Comparison of ENCODE assay signal across 19 cellular contexts in genomic region chr1:178694923-178695525, GRCh38.
"Had no signal": no experiment of that assay in that cellular context is flagged by ENCODE, and none has a peak within 500 bp of the region (broad histone marks: within the 10 kb centered on the region; RNA-seq: fewer than 3 reads in every experiment).

No MANE protein-coding gene starts in this region.

- H3K27ac ChIP-seq: heart left ventricle, pancreas, testis, tibial nerve had no signal

- H3K4me3 Mint-ChIP-seq: natural killer cell; neural crest cell; stimulated activated effector memory CD8-positive, alpha-beta T cell treated with anti-CD3 and anti-CD28 coated beads, Interleukin-12 subunit alpha, Interleukin-12 subunit beta, amount 100 ng/mL, for 72 hours; stimulated activated naive CD8-positive, alpha-beta T cell treated with anti-CD3 and anti-CD28 coated beads, Interleukin-15, Interleukin-2, amounts not matched to agents 100 ng/mL and 50 ng/mL, for 24 hours had no signal

- H3K27ac Mint-ChIP-seq: natural killer cell; progenitor cell of endocrine pancreas; stimulated activated effector memory CD8-positive, alpha-beta T cell treated with anti-CD3 and anti-CD28 coated beads, Interleukin-12 subunit alpha, Interleukin-12 subunit beta, amount 100 ng/mL, for 72 hours; stimulated activated naive CD8-positive, alpha-beta T cell treated with anti-CD3 and anti-CD28 coated beads, Interleukin-15, Interleukin-2, amounts not matched to agents 100 ng/mL and 50 ng/mL, for 24 hours had no signal

- H3K36me3 Mint-ChIP-seq: natural killer cell; stimulated activated effector memory CD8-positive, alpha-beta T cell treated with anti-CD3 and anti-CD28 coated beads, Interleukin-12 subunit alpha, Interleukin-12 subunit beta, amount 100 ng/mL, for 72 hours had no signal

- H3K36me3 ChIP-seq: heart left ventricle, pancreas, tibial nerve had no signal

- H3K9me3 Mint-ChIP-seq: natural killer cell; neural crest cell; stimulated activated effector memory CD8-positive, alpha-beta T cell treated with anti-CD3 and anti-CD28 coated beads, Interleukin-12 subunit alpha, Interleukin-12 subunit beta, amount 100 ng/mL, for 72 hours; stimulated activated naive CD8-positive, alpha-beta T cell treated with anti-CD3 and anti-CD28 coated beads, Interleukin-15, Interleukin-2, amounts not matched to agents 100 ng/mL and 50 ng/mL, for 24 hours had no signal

- H3K4me1 Mint-ChIP-seq: natural killer cell; neural crest cell; stimulated activated effector memory CD8-positive, alpha-beta T cell treated with anti-CD3 and anti-CD28 coated beads, Interleukin-12 subunit alpha, Interleukin-12 subunit beta, amount 100 ng/mL, for 72 hours had no signal

- ATAC-seq: heart left ventricle; left colon; mucosa of descending colon; natural killer cell; pancreas; right cardiac atrium; stimulated activated effector memory CD8-positive, alpha-beta T cell treated with anti-CD3 and anti-CD28 coated beads, Interleukin-12 subunit alpha, Interleukin-12 subunit beta, amount 100 ng/mL, for 72 hours had no signal

- H3K4me1 ChIP-seq: heart left ventricle, pancreas, testis, tibial nerve had no signal

- H3K4me3 ChIP-seq: heart left ventricle, mucosa of descending colon, pancreas, testis, tibial nerve had no signal

- H3K27me3 Mint-ChIP-seq: progenitor cell of endocrine pancreas had no signal

- H3K27me3 ChIP-seq: heart left ventricle, pancreas, testis, tibial nerve had no signal

- DNase-seq: cerebellar nuclear complex; dermis blood vessel endothelial cell; heart left ventricle; hippocampal formation; left colon; mammary epithelial cell; mucosa of descending colon; natural killer cell; nucleus accumbens; pancreas; right cardiac atrium; stimulated activated CD4-positive, alpha-beta T cell treated with anti-CD3 and anti-CD28 coated beads, Interleukin-4, amount 100 ng/mL, for 1 hour; stimulated activated CD8-positive, alpha-beta memory T cell treated with anti-CD3 and anti-CD28 coated beads, Interleukin-4, amount 100 ng/mL, for 48 hours; testis had no signal

- H3K9me3 ChIP-seq: heart left ventricle, mucosa of descending colon, pancreas, testis, tibial nerve had no signal
